Comparison of ENCODE assay signal across 2 cellular contexts in genomic region chr17:2875608-2876007, GRCh38.
TF ChIP-seq lines count a peak whose summit lies in the region.

No MANE protein-coding gene starts in this region.

TF ChIP-seq in H1, 55 proteins besides CTCF, POLR2A, EP300 and RAD21:
- no peak for TF ChIP-seq RXRA (IDR thresholded peaks at IDR 0.05; ENCODE audit: insufficient read depth, low read depth, low read length)
- TF ChIP-seq RNF2 (IDR thresholded peaks at IDR 0.05; ENCODE audit: borderline replicate concordance, low read depth, low read length, missing control alignments, poor library complexity, severe bottlenecking) = no peak
- no peak for TF ChIP-seq CBX5 (IDR thresholded peaks at IDR 0.05; ENCODE audit: low read depth, low read length)
- no peak for TF ChIP-seq SIN3A (conservative IDR thresholded peaks at IDR 0.05 in 1 of 2, IDR thresholded peaks at IDR 0.05 in 1 of 2; ENCODE audit: low read depth in 1 of 2, low read length in 2 of 2)
- TF ChIP-seq KDM4A (IDR thresholded peaks at IDR 0.05; ENCODE audit: low read depth, low read length, severe bottlenecking) = no peak
- TF ChIP-seq CEBPB (IDR thresholded peaks at IDR 0.05; ENCODE audit: low read depth, low read length) = no peak
- no peak for TF ChIP-seq SAP30 (IDR thresholded peaks at IDR 0.05; ENCODE audit: insufficient read depth, insufficient replicate concordance, low read length)
- no peak for TF ChIP-seq FOSL1 (IDR thresholded peaks at IDR 0.05; ENCODE audit: insufficient read depth, low read depth, low read length)
- TF ChIP-seq YY1 (IDR thresholded peaks at IDR 0.05; ENCODE audit: low read depth, low read length) = no peak
- TF ChIP-seq BRCA1 (IDR thresholded peaks at IDR 0.05; ENCODE audit: low read depth, low read length) = no peak
- TF ChIP-seq KDM1A (IDR thresholded peaks at IDR 0.05; ENCODE audit: borderline replicate concordance, low read length) = no peak
- no peak for TF ChIP-seq GABPA (IDR thresholded peaks at IDR 0.05; ENCODE audit: borderline replicate concordance, insufficient read depth, low read length)
- no peak for TF ChIP-seq SP2 (IDR thresholded peaks at IDR 0.05; ENCODE audit: low read length)
- TF ChIP-seq TCF12 (IDR thresholded peaks at IDR 0.05; ENCODE audit: low read depth, low read length) = no peak
- TF ChIP-seq CTBP2 (IDR thresholded peaks at IDR 0.05; ENCODE audit: borderline replicate concordance, insufficient read depth, insufficient read length, low read length) = no peak
- TF ChIP-seq KDM5A (IDR thresholded peaks at IDR 0.05; ENCODE audit: low read length) = no peak
- TF ChIP-seq ASH2L (IDR thresholded peaks at IDR 0.05; ENCODE audit: low read length) = no peak
- TF ChIP-seq ATF2 (IDR thresholded peaks at IDR 0.05; ENCODE audit: low read length) = no peak
- TF ChIP-seq CHD1 (IDR thresholded peaks at IDR 0.05; ENCODE audit: low read depth, low read length) = no peak
- no peak for TF ChIP-seq NANOG (IDR thresholded peaks at IDR 0.05; ENCODE audit: insufficient read depth, low read depth, low read length, poor library complexity, severe bottlenecking)

TF ChIP-seq in SK-N-SH, 30 proteins besides CTCF, POLR2A, EP300 and RAD21:
- no peak for TF ChIP-seq YY1 (IDR thresholded peaks at IDR 0.05; ENCODE audit: low read depth)
